ENCODE assay signal across 11 cellular contexts in the genomic region with DNA sequence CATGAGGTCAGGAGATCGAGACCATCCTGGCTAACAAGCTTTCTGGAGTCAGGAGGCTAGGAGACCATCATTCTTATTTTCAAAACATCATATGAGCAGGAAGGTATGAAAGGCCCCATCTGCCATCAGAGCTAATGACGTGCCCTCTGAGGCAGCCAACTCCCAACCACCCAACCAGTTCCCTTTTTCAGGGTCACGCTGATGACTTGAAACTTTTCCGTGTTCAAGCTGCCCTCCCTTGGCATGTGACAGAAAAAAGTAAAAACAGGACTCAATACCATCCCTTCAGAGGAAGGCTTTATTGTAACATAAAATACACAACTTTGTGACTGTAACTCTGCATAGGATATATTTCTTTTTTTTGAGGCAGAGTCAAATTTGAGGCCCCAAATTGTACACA.
DNase-seq lines count a peak whose midpoint lies in the region; ATAC-seq lines count a peak whose summit lies in the region.
"Had no signal": no experiment of that assay in that cellular context is flagged by ENCODE, and none has a peak within 500 bp of the region (broad histone marks: within the 10 kb centered on the region; RNA-seq: fewer than 3 reads in every experiment).

No MANE protein-coding gene starts in this region.

- peaks cover 15% of the 10 kb centered on the region for H3K4me1 Mint-ChIP-seq in stimulated activated naive CD8-positive, alpha-beta T cell treated with anti-CD3 and anti-CD28 coated beads, Interleukin-15, Interleukin-2, amounts not matched to agents 100 ng/mL and 50 ng/mL, for 24 hours (ENCODE audit: low read depth)

- no peak for ATAC-seq in stimulated activated naive CD8-positive, alpha-beta T cell treated with anti-CD3 and anti-CD28 coated beads, Interleukin-15, Interleukin-2, amounts not matched to agents 100 U/mL and 50 U/mL, for 24 hours
- no peak for ATAC-seq in HG03159 (IDR thresholded peaks at IDR 0.05; ENCODE audit: unreplicated experiment)
- ATAC-seq: psoas muscle had no signal

- no peaks in the 10 kb centered on the region for H3K27me3 Mint-ChIP-seq in stimulated activated naive CD8-positive, alpha-beta T cell treated with anti-CD3 and anti-CD28 coated beads, Interleukin-15, Interleukin-2, amounts not matched to agents 100 ng/mL and 50 ng/mL, for 24 hours
- H3K27me3 Mint-ChIP-seq: T-cell had no signal

- peaks cover 22% of the 10 kb centered on the region for H3K36me3 Mint-ChIP-seq in stimulated activated naive CD8-positive, alpha-beta T cell treated with anti-CD3 and anti-CD28 coated beads, Interleukin-15, Interleukin-2, amounts not matched to agents 100 ng/mL and 50 ng/mL, for 24 hours (ENCODE audit: low read depth)

- no peak for DNase-seq in stimulated activated naive CD8-positive, alpha-beta T cell treated with anti-CD3 and anti-CD28 coated beads, Interleukin-15, Interleukin-2, amounts not matched to agents 100 U/mL and 50 U/mL, for 24 hours
- DNase-seq in SIG-M5 treated with dmso at 0.1 percent for 504 hours (lab: John Stamatoyannopoulos, UW; ENCODE audit: unreplicated experiment) (peak; percentile 74), globus pallidus (ENCODE audit: low spot score) (peak; percentile 29), islet precursor cell (no peak), iPS-NIHi11 (ENCODE audit: low spot score) (no peak)
- DNase-seq in effector CD4-positive, alpha-beta T cell, result no peak
- DNase-seq: DMS79, psoas muscle had no signal

- H3K27ac Mint-ChIP-seq in stimulated activated naive CD8-positive, alpha-beta T cell treated with anti-CD3 and anti-CD28 coated beads, Interleukin-15, Interleukin-2, amounts not matched to agents 100 ng/mL and 50 ng/mL, for 24 hours, result peak overlapping the region; percentile 59

- H3K9me3 Mint-ChIP-seq in stimulated activated naive CD8-positive, alpha-beta T cell treated with anti-CD3 and anti-CD28 coated beads, Interleukin-15, Interleukin-2, amounts not matched to agents 100 ng/mL and 50 ng/mL, for 24 hours, result no peaks in the 10 kb centered on the region
- H3K9me3 Mint-ChIP-seq: T-cell had no signal

- no peak overlapping the region for H3K4me3 Mint-ChIP-seq in stimulated activated naive CD8-positive, alpha-beta T cell treated with anti-CD3 and anti-CD28 coated beads, Interleukin-15, Interleukin-2, amounts not matched to agents 100 ng/mL and 50 ng/mL, for 24 hours
- H3K4me3 Mint-ChIP-seq: T-cell had no signal

Comparison
In these comparisons a context has a peak if more than half of its experiments do, and no peak if none do; other contexts are left out.
1. DNase-seq: peak in SIG-M5 treated with dmso at 0.1 percent for 504 hours (single experiment) and globus pallidus (single experiment); none in stimulated activated naive CD8-positive, alpha-beta T cell treated with anti-CD3 and anti-CD28 coated beads, Interleukin-15, Interleukin-2, amounts not matched to agents 100 U/mL and 50 U/mL, for 24 hours (single experiment), effector CD4-positive, alpha-beta T cell (single experiment), islet precursor cell (single experiment) and iPS-NIHi11 (single experiment).